13 cellular contexts compared by ENCODE assay signal in genomic region chr11:114200785-114201184, GRCh38.
DNase-seq lines count a peak whose midpoint lies in the region; ATAC-seq and TF ChIP-seq lines count a peak whose summit lies in the region.
"Had no signal": no experiment of that assay in that cellular context is flagged by ENCODE, and none has a peak within 500 bp of the region (broad histone marks: within the 10 kb centered on the region; RNA-seq: fewer than 3 reads in every experiment).

No MANE protein-coding gene starts in this region.

- ATAC-seq in Right ventricle myocardium superior (ENCODE audit: poor library complexity) (no peak), GM19035 (IDR thresholded peaks at IDR 0.05; ENCODE audit: unreplicated experiment) (no peak), esophagus mucosa (no peak)

- H3K4me2 ChIP-seq in neural progenitor cell: no peak overlapping the region

- intact Hi-C loops in Right ventricle myocardium superior (cut with DNase I): no loop called here
- intact Hi-C loops in uterus (cut with DNase I; ENCODE audit: low total_unique reads): no loop called here

- H3K36me3 Mint-ChIP-seq in neural progenitor cell: peaks cover 17% of the 10 kb centered on the region

- H3K27ac Mint-ChIP-seq in neural progenitor cell: peak overlapping the region; percentile 19
- H3K27ac Mint-ChIP-seq: activated naive CD4-positive, alpha-beta T cell treated with anti-CD3 and anti-CD28 coated beads for 36 hours had no signal

- H3K9me3 Mint-ChIP-seq in neural progenitor cell: no peaks in the 10 kb centered on the region
- H3K9me3 Mint-ChIP-seq: activated naive CD4-positive, alpha-beta T cell treated with anti-CD3 and anti-CD28 coated beads for 36 hours had no signal

- no peaks in the 10 kb centered on the region for H3K79me2 ChIP-seq in neural progenitor cell (ENCODE audit: low read depth)

- H3K9me3 ChIP-seq in right atrium auricular region: no peaks in the 10 kb centered on the region
- H3K9me3 ChIP-seq in neural progenitor cell (ENCODE audit: low read depth): no peaks in the 10 kb centered on the region
- H3K9me3 ChIP-seq in uterus: no peaks in the 10 kb centered on the region

- no peak for DNase-seq in right atrium auricular region (ENCODE audit: low spot score)
- DNase-seq in Right ventricle myocardium superior: no peak
- no peak for DNase-seq in neural progenitor cell (ENCODE audit: low spot score)
- DNase-seq in uterus: no peak
- DNase-seq in activated CD4-positive, CD25-positive, alpha-beta regulatory T cell (lab: John Stamatoyannopoulos, UW): no peak
- DNase-seq: activated naive CD4-positive, alpha-beta T cell treated with anti-CD3 and anti-CD28 coated beads for 36 hours; GM23248; NCI-H2171; SHP77 treated with DMSO at 0.1 percent for 48 hours; stimulated activated CD4-positive, alpha-beta T cell treated with anti-CD3 and anti-CD28 coated beads, Interleukin-2, amount 100 ng/mL, for 48 hours had no signal

- H3K27me3 Mint-ChIP-seq in neural progenitor cell (ENCODE audit: insufficient read depth, low read depth): peaks cover 2% of the 10 kb centered on the region

- H3K27me3 ChIP-seq in right atrium auricular region (no peaks in the 10 kb centered on the region), neural progenitor cell (no peaks in the 10 kb centered on the region), uterus (no peaks in the 10 kb centered on the region)

- no peaks in the 10 kb centered on the region for H4K20me1 ChIP-seq in neural progenitor cell (ENCODE audit: low read depth)

- H3K27ac ChIP-seq in right atrium auricular region (peak overlapping the region; percentile 88 to 94), VCaP (peak overlapping the region; percentile 93), neural progenitor cell (no peak overlapping the region), uterus (peak overlapping the region; percentile 88 to 94)
- H3K27ac ChIP-seq: GM23248 had no signal

- H3F3A ChIP-seq in neural progenitor cell (ENCODE audit: low read depth): no peaks in the 10 kb centered on the region

- no peak for TF ChIP-seq CTCF in right atrium auricular region (IDR thresholded peaks at IDR 0.05)
- no peak for TF ChIP-seq CTCF in VCaP (conservative IDR thresholded peaks at IDR 0.05)
- TF ChIP-seq CTCF in neural progenitor cell (IDR thresholded peaks at IDR 0.05): no peak
- no peak for TF ChIP-seq CTCF in uterus (IDR thresholded peaks at IDR 0.05)

- no peak overlapping the region for H3K9ac ChIP-seq in neural progenitor cell
- H3K9ac ChIP-seq: GM23248 had no signal

- no peak for TF ChIP-seq POLR2A in uterus (IDR thresholded peaks at IDR 0.05)

- H2AFZ ChIP-seq in neural progenitor cell (replicated peaks): no peak overlapping the region
- H2AFZ ChIP-seq: GM23248 had no signal

- H3K4me1 ChIP-seq in right atrium auricular region (peaks cover 0 to 75% of the 10 kb centered on the region in 2 donors), neural progenitor cell (peaks cover 31% of the 10 kb centered on the region), uterus (peaks cover 16 to 20% of the 10 kb centered on the region in 2 donors)

- H3K4me3 Mint-ChIP-seq in neural progenitor cell: no peak overlapping the region
- H3K4me3 Mint-ChIP-seq: activated naive CD4-positive, alpha-beta T cell treated with anti-CD3 and anti-CD28 coated beads for 36 hours had no signal

- H3K4me1 Mint-ChIP-seq in neural progenitor cell: peaks cover 67% of the 10 kb centered on the region

- H3K36me3 ChIP-seq in right atrium auricular region (peaks cover 20% of the 10 kb centered on the region), neural progenitor cell (no peaks in the 10 kb centered on the region), uterus (no peaks in the 10 kb centered on the region)

- H3K4me3 ChIP-seq in right atrium auricular region (no peak overlapping the region), neural progenitor cell (no peak overlapping the region), uterus (no peak overlapping the region)
- H3K4me3 ChIP-seq: GM23248 had no signal
